In the genomic region with DNA sequence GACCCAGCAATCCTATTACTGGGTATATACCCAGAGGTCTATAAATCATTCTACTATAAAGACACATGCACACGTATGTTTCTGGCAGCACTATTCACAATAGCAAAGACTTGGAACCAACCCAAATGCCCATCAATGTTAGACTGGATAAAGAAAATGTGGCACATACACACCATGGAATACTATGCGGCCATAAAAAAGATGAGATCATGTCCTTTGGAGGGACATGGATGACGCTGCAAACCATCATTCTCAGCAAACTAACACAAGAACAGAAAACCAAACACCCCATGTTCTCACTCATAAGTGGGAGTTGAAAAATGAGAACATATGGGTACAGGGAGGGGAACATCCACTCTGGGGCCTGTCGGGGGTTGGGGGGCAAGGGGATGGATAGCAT, we compare ENCODE assay signal across 5 cellular contexts. TPM values are rescaled to one million over a fixed set of nuclear protein-coding genes. Genes with fewer than 3 reads are reported as not detected.
DNase-seq lines count a peak whose midpoint lies in the region; ATAC-seq and TF ChIP-seq lines count a peak whose summit lies in the region.
"Not testable (repeated sequence)": the region's sequence is repeated elsewhere in the genome, so short reads cannot be mapped to it uniquely, and the experiment has no call there.

No MANE protein-coding gene starts in this region.

- H3K36me3 ChIP-seq in HEK293 (ENCODE audit: control insufficient read depth in 2 of 2, insufficient read depth in 1 of 2, low read length in 2 of 2), result not testable (repeated sequence)

- not testable (repeated sequence) for H3K27ac ChIP-seq in HEK293 (ENCODE audit: extremely low read depth, low read depth, low read length)

- H3K4me3 Mint-ChIP-seq in activated T-helper 1 cell treated with anti-CD3 and anti-CD28 coated beads, Interleukin-12 subunit alpha, Interleukin-12 subunit beta, Interleukin-2, Interleukin-4 antibody, amounts not matched to agents 30 ng/mL and 10 ng/mL and 1 ng/mL, durations not matched to agents 14 hours and 24 hours and 36 hours, result peak overlapping the region; percentile 47
- H3K4me3 Mint-ChIP-seq in brain, result peak overlapping the region in 3 of 5 experiments; percentile 17 to 39 (median 33)
- H3K4me3 Mint-ChIP-seq in nephron, result peak overlapping the region; percentile 13 to 65 (median 25)
- not testable (repeated sequence) for H3K4me3 Mint-ChIP-seq in stimulated activated naive B cell treated with anti-CD40 and anti-IgM and Interleukin-4, amounts not matched to agents 10 μg/mL and 1 μg/mL and 100 μg/mL, for 72 hours

- not testable (repeated sequence) for H3K27ac Mint-ChIP-seq in activated T-helper 1 cell treated with anti-CD3 and anti-CD28 coated beads, Interleukin-12 subunit alpha, Interleukin-12 subunit beta, Interleukin-2, Interleukin-4 antibody, amounts not matched to agents 30 ng/mL and 10 ng/mL and 1 ng/mL, durations not matched to agents 14 hours and 24 hours and 36 hours; brain; nephron
- peak overlapping the region; percentile 22 for H3K27ac Mint-ChIP-seq in stimulated activated naive B cell treated with anti-CD40 and anti-IgM and Interleukin-4, amounts not matched to agents 10 μg/mL and 1 μg/mL and 100 μg/mL, for 72 hours

- not testable (repeated sequence) for H3K36me3 Mint-ChIP-seq in activated T-helper 1 cell treated with anti-CD3 and anti-CD28 coated beads, Interleukin-12 subunit alpha, Interleukin-12 subunit beta, Interleukin-2, Interleukin-4 antibody, amounts not matched to agents 30 ng/mL and 10 ng/mL and 1 ng/mL, durations not matched to agents 14 hours and 24 hours and 36 hours (ENCODE audit: low read depth); brain; nephron (ENCODE audit: low read depth); stimulated activated naive B cell treated with anti-CD40 and anti-IgM and Interleukin-4, amounts not matched to agents 10 μg/mL and 1 μg/mL and 100 μg/mL, for 72 hours

- not testable (repeated sequence) for H3K4me3 ChIP-seq in HEK293 (ENCODE audit: low read depth, low read length)

- not testable (repeated sequence) for ATAC-seq in stimulated activated naive B cell treated with anti-CD40 and anti-IgM and Interleukin-4, amounts not matched to agents 10 μg/mL and 1 μg/mL and 100 μg/mL, for 72 hours (replicated peaks)

- POLR2A ChIA-PET in HEK293 (lab: Yijun Ruan, JAX), result not testable (repeated sequence)

- not testable (repeated sequence) for H3K4me1 ChIP-seq in HEK293 (ENCODE audit: control insufficient read depth, insufficient read depth, low read length)

- intact Hi-C loops in activated T-helper 1 cell treated with anti-CD3 and anti-CD28 coated beads, Interleukin-12 subunit alpha, Interleukin-12 subunit beta, Interleukin-2, Interleukin-4 antibody, amounts not matched to agents 30 ng/mL and 10 ng/mL and 1 ng/mL, durations not matched to agents 14 hours and 24 hours and 36 hours (cut with micrococcal nuclease), result not testable (repeated sequence)

- H3K27me3 Mint-ChIP-seq in activated T-helper 1 cell treated with anti-CD3 and anti-CD28 coated beads, Interleukin-12 subunit alpha, Interleukin-12 subunit beta, Interleukin-2, Interleukin-4 antibody, amounts not matched to agents 30 ng/mL and 10 ng/mL and 1 ng/mL, durations not matched to agents 14 hours and 24 hours and 36 hours (ENCODE audit: insufficient read depth), result peaks cover 21% of the 10 kb centered on the region
- H3K27me3 Mint-ChIP-seq in brain, result peaks cover 20% of the 10 kb centered on the region
- H3K27me3 Mint-ChIP-seq in nephron (ENCODE audit: low read depth), result not testable (repeated sequence)
- H3K27me3 Mint-ChIP-seq in stimulated activated naive B cell treated with anti-CD40 and anti-IgM and Interleukin-4, amounts not matched to agents 10 μg/mL and 1 μg/mL and 100 μg/mL, for 72 hours, result peaks cover 9 to 11% of the 10 kb centered on the region in 2 donors

- DNase-seq in activated T-helper 1 cell treated with anti-CD3 and anti-CD28 coated beads, Interleukin-12 subunit alpha, Interleukin-12 subunit beta, Interleukin-2, Interleukin-4 antibody, amounts not matched to agents 30 ng/mL and 10 ng/mL and 1 ng/mL, durations not matched to agents 14 hours and 24 hours and 36 hours (ENCODE audit: low spot score); stimulated activated naive B cell treated with anti-CD40 and anti-IgM and Interleukin-4, amounts not matched to agents 10 μg/mL and 1 μg/mL and 100 μg/mL, for 72 hours: not testable (repeated sequence)

- H3K4me1 Mint-ChIP-seq in activated T-helper 1 cell treated with anti-CD3 and anti-CD28 coated beads, Interleukin-12 subunit alpha, Interleukin-12 subunit beta, Interleukin-2, Interleukin-4 antibody, amounts not matched to agents 30 ng/mL and 10 ng/mL and 1 ng/mL, durations not matched to agents 14 hours and 24 hours and 36 hours (ENCODE audit: low read depth), result peaks cover 34% of the 10 kb centered on the region
- H3K4me1 Mint-ChIP-seq in brain, result peaks cover 19% of the 10 kb centered on the region
- H3K4me1 Mint-ChIP-seq in nephron, result peaks cover 18% of the 10 kb centered on the region
- H3K4me1 Mint-ChIP-seq in stimulated activated naive B cell treated with anti-CD40 and anti-IgM and Interleukin-4, amounts not matched to agents 10 μg/mL and 1 μg/mL and 100 μg/mL, for 72 hours, result peaks cover 3 to 23% of the 10 kb centered on the region in 2 donors

- H3K9me3 Mint-ChIP-seq in activated T-helper 1 cell treated with anti-CD3 and anti-CD28 coated beads, Interleukin-12 subunit alpha, Interleukin-12 subunit beta, Interleukin-2, Interleukin-4 antibody, amounts not matched to agents 30 ng/mL and 10 ng/mL and 1 ng/mL, durations not matched to agents 14 hours and 24 hours and 36 hours; nephron: not testable (repeated sequence)
- H3K9me3 Mint-ChIP-seq in brain, result peaks cover 4 to 39% (median 34%) of the 10 kb centered on the region in 5 experiments
- H3K9me3 Mint-ChIP-seq in stimulated activated naive B cell treated with anti-CD40 and anti-IgM and Interleukin-4, amounts not matched to agents 10 μg/mL and 1 μg/mL and 100 μg/mL, for 72 hours, result peaks cover 8 to 13% of the 10 kb centered on the region in 2 donors

- CTCF ChIA-PET in HEK293 (lab: Yijun Ruan, JAX), result not testable (repeated sequence)

- H3K9me3 ChIP-seq in HEK293 (ENCODE audit: control insufficient read depth, insufficient read depth, low read depth, low read length), result not testable (repeated sequence)

- TF ChIP-seq CTCF in HEK293 (tag by site-specific recombination; IDR thresholded peaks at IDR 0.05); brain (conservative IDR thresholded peaks at IDR 0.05); nephron (IDR thresholded peaks at IDR 0.05; ENCODE audit: unreplicated experiment in 3 of 3): not testable (repeated sequence)

TF ChIP-seq in HEK293, 187 proteins besides CTCF, POLR2A, EP300 and RAD21:
- peak; percentile 87 for TF ChIP-seq ZNF146 (tag by site-specific recombination; IDR thresholded peaks at IDR 0.05)

RNA-seq across cellular contexts. Expression of a gene that starts 2.3 kb away (rescaled TPM):
- total RNA-seq in activated T-helper 1 cell treated with anti-CD3 and anti-CD28 coated beads, Interleukin-12 subunit alpha, Interleukin-12 subunit beta, Interleukin-2, Interleukin-4 antibody, amounts not matched to agents 30 ng/mL and 10 ng/mL and 1 ng/mL, durations not matched to agents 14 hours and 24 hours and 36 hours, result 49.5 and 52.3 TPM in 2 replicates
- polyA plus RNA-seq in brain (ENCODE audit: insufficient read depth, low read depth, low replicate concordance), result 18.2 TPM
